ENCODE assay signal across 2 cellular contexts in the genomic region with DNA sequence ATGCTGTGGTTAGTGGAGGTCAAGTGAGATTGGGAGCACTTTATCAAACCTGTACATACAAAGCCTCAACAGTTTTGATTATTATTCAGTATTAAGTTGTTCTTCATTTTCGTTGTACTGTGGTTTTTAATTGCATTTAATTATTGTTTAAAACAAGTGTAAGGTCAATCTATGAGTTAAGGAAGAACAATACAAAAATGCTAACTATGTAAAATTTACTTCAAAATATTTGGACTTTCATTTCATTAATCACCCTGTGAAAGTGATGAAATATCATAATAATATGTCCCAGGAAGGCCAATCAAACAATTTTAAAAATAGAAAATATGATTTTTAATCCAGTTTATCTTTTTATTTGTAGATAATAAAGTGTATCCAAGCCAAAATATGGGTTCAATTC.
TF ChIP-seq lines count a peak whose summit lies in the region.

No MANE protein-coding gene starts in this region.

TF ChIP-seq in A549, 52 proteins besides CTCF, POLR2A, EP300 and RAD21:
- TF ChIP-seq, protein P1, sequence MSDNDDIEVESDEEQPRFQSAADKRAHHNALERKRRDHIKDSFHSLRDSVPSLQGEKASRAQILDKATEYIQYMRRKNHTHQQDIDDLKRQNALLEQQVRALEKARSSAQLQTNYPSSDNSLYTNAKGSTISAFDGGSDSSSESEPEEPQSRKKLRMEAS (IDR thresholded peaks at IDR 0.05): no peak
- TF ChIP-seq MAFK (IDR thresholded peaks at IDR 0.05; ENCODE audit: partially characterized antibody): peak; percentile 37

TF ChIP-seq in endothelial cell of umbilical vein, 7 proteins besides CTCF, POLR2A, EP300 and RAD21:
- TF ChIP-seq, protein P1 (IDR thresholded peaks at IDR 0.05; ENCODE audit: insufficient read depth, insufficient read length): no peak
- TF ChIP-seq FOS (IDR thresholded peaks at IDR 0.05; ENCODE audit: borderline replicate concordance, insufficient read depth, low read length) (no peak), JUN (IDR thresholded peaks at IDR 0.05; ENCODE audit: borderline replicate concordance, insufficient read depth, insufficient read length, low read depth) (no peak), EZH2 (IDR thresholded peaks at IDR 0.05; ENCODE audit: borderline replicate concordance, low read depth, low read length, severe bottlenecking) (no peak), POLR2AphosphoS5 (IDR thresholded peaks at IDR 0.05; ENCODE audit: insufficient read depth, low read depth, low read length) (no peak), GATA2 (IDR thresholded peaks at IDR 0.05; ENCODE audit: insufficient read depth, insufficient read length, low read depth, low read length) (no peak), MYC (IDR thresholded peaks at IDR 0.05; ENCODE audit: low read depth, low read length) (no peak)
TF ChIP-seq in endothelial cell of umbilical vein: peak in this region for 0.
